In the genomic region with DNA sequence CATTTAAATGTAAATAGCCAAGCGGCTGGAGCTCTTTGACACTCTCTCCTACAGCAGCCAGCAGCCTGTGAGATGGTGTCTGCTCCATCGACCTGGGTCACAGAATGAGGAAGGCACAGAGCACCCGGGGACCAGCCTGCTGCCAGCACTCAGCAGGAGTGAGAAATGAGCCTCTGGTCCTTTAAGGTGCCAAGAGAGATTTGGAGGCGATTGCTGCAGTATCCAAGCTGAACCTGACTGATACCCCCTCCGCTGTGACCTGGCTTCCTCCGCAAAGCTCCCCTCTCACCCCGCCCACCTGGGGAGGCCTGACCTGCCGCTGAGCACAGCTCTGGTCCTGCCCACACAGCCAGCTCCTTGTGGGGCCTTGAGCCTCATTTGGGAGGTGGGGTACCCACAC, we compare ENCODE assay signal across 17 cellular contexts. TPM values are rescaled to one million over a fixed set of nuclear protein-coding genes. Genes with fewer than 3 reads are reported as not detected.
DNase-seq lines count a peak whose midpoint lies in the region; ATAC-seq and TF ChIP-seq lines count a peak whose summit lies in the region.
"Had no signal": no experiment of that assay in that cellular context is flagged by ENCODE, and none has a peak within 500 bp of the region (broad histone marks: within the 10 kb centered on the region; RNA-seq: fewer than 3 reads in every experiment).

No MANE protein-coding gene starts in this region.

- H3K36me3 ChIP-seq in DND-41 (ENCODE audit: insufficient read depth, low read length): peaks cover 85% of the 10 kb centered on the region

- H2AFZ ChIP-seq in DND-41 (ENCODE audit: low read depth, low read length): no peak overlapping the region
- H2AFZ ChIP-seq: PC-9 had no signal

- no peaks in the 10 kb centered on the region for H3K9me3 ChIP-seq in DND-41 (ENCODE audit: insufficient read depth, low read length, severe bottlenecking)

- peaks cover 89% of the 10 kb centered on the region for H4K20me1 ChIP-seq in DND-41 (ENCODE audit: insufficient read depth, low read length)

- DNase-seq in NCI-H1417 (lab: John Stamatoyannopoulos, UW) (peak in 2 of 3 experiments; percentile 51 to 90), NCI-H1417 treated with DMSO at 0.1 percent for 48 hours (lab: John Stamatoyannopoulos, UW) (no peak), DND-41 (no peak), activated B cell treated with CpG ODN at 0.5 μM for 24 hours (no peak), memory B cell (ENCODE audit: low spot score in 2 of 2) (no peak), COLO668 (lab: John Stamatoyannopoulos, UW; ENCODE audit: unreplicated experiment) (no peak)
- DNase-seq in stimulated activated CD4-positive, alpha-beta T cell treated with anti-CD3 and anti-CD28 coated beads, Interleukin-1b, Interleukin-23, amount 100 ng/mL, for 48 hours: no peak
- DNase-seq: 8988T; activated CD4-positive, alpha-beta T cell treated with anti-CD3 and anti-CD28 coated beads for 1 hour; HCEC 1CT; mesenchymal stem cell; NCI-H446; PC-9; substantia nigra had no signal

- H3K9me3 Mint-ChIP-seq in activated B cell treated with CpG ODN at 0.5 μM for 24 hours: no peaks in the 10 kb centered on the region
- no peaks in the 10 kb centered on the region for H3K9me3 Mint-ChIP-seq in memory B cell

- intact Hi-C loops in activated B cell treated with CpG ODN at 0.5 μM for 24 hours (cut with micrococcal nuclease): no loop called here

- H3K27me3 ChIP-seq in DND-41 (ENCODE audit: insufficient read depth, low read length, poor library complexity): no peaks in the 10 kb centered on the region

- H3K9ac ChIP-seq in DND-41 (ENCODE audit: low read depth, low read length): no peak overlapping the region

- ATAC-seq in DND-41 (ENCODE audit: insufficient read depth, low read depth): no peak
- ATAC-seq in activated B cell treated with CpG ODN at 0.5 μM for 24 hours (ENCODE audit: low read depth): peak; percentile 32
- ATAC-seq in memory B cell (ENCODE audit: low read depth): peak; percentile 18
- no peak for ATAC-seq in GM21737 (IDR thresholded peaks at IDR 0.05; ENCODE audit: unreplicated experiment)

- H3K27me3 Mint-ChIP-seq in activated B cell treated with CpG ODN at 0.5 μM for 24 hours (no peaks in the 10 kb centered on the region), memory B cell (no peaks in the 10 kb centered on the region)

- peaks cover 91% of the 10 kb centered on the region for H3K79me2 ChIP-seq in DND-41 (ENCODE audit: insufficient read depth, low read length)

- H3K27ac Mint-ChIP-seq in activated B cell treated with CpG ODN at 0.5 μM for 24 hours (peak overlapping the region; percentile 70), memory B cell (peak overlapping the region; percentile 86)

- no peak overlapping the region for H3K4me3 ChIP-seq in DND-41 (ENCODE audit: low read depth in 1 of 2, low read length in 2 of 2)
- H3K4me3 ChIP-seq: PC-9, skin epidermis had no signal

- POLR2A ChIA-PET in activated B cell treated with CpG ODN at 0.5 μM for 24 hours (lab: Charles Lee): interaction anchor here (0.5 to 4.3 kb wide), 8 partner anchors 10 to 273 kb away, joined by 4 to 41 read pairs (median 6); partner anchors contain the start of genes ATP2A3 and P2RX1

- H3K4me1 Mint-ChIP-seq in activated B cell treated with CpG ODN at 0.5 μM for 24 hours (peaks cover 62% of the 10 kb centered on the region), memory B cell (peaks cover 51% of the 10 kb centered on the region)

- H3K36me3 Mint-ChIP-seq in activated B cell treated with CpG ODN at 0.5 μM for 24 hours (ENCODE audit: low read depth) (peaks cover 75% of the 10 kb centered on the region), memory B cell (peaks cover 22% of the 10 kb centered on the region)

- CTCF ChIA-PET in activated B cell treated with CpG ODN at 0.5 μM for 24 hours (lab: Charles Lee): interaction anchor here (0.9 to 1.8 kb wide), 4 partner anchors 22 to 50 kb away, joined by 3 to 7 read pairs (median 3); no protein-coding TSS in a partner anchor

- TF ChIP-seq CTCF in DND-41 (IDR thresholded peaks at IDR 0.05; ENCODE audit: borderline replicate concordance, extremely low read depth, low read length, poor library complexity, severe bottlenecking) (no peak), activated B cell treated with CpG ODN at 0.5 μM for 24 hours (IDR thresholded peaks at IDR 0.05) (no peak)

- peaks cover 38% of the 10 kb centered on the region for H3K4me1 ChIP-seq in DND-41 (ENCODE audit: insufficient read depth, low read length)

- H3K4me3 Mint-ChIP-seq in activated B cell treated with CpG ODN at 0.5 μM for 24 hours (peak overlapping the region; percentile 56), memory B cell (peak overlapping the region; percentile 68)

- peak overlapping the region; percentile 56 for H3K27ac ChIP-seq in DND-41 (ENCODE audit: low read length)
- H3K27ac ChIP-seq: PC-9, skin epidermis had no signal

- no peak overlapping the region for H3K4me2 ChIP-seq in DND-41 (ENCODE audit: insufficient read depth, low read length)
- H3K4me2 ChIP-seq: PC-9 had no signal

RNA-seq across cellular contexts. Expression of gene ATP2A3, which starts 7.7 kb away (rescaled TPM):
- total RNA-seq in activated B cell treated with CpG ODN at 0.5 μM for 24 hours: 458 and 541 TPM in 2 replicates

RNA-seq across cellular contexts. Expression of gene P2RX1, which starts 40.3 kb away (rescaled TPM):
- 22.0 and 26.0 TPM in 2 replicates for total RNA-seq in activated B cell treated with CpG ODN at 0.5 μM for 24 hours
- total RNA-seq: osteoblast, PC-9 had no signal

Comparison
In these comparisons a context has a peak if more than half of its experiments do, and no peak if none do; other contexts are left out.
1. DNase-seq: peak in NCI-H1417 (2 of 3); none in NCI-H1417 treated with DMSO at 0.1 percent for 48 hours (single experiment), DND-41 (single experiment), activated B cell treated with CpG ODN at 0.5 μM for 24 hours (single experiment), memory B cell (0 of 2), stimulated activated CD4-positive, alpha-beta T cell treated with anti-CD3 and anti-CD28 coated beads, Interleukin-1b, Interleukin-23, amount 100 ng/mL, for 48 hours (single experiment) and COLO668 (single experiment).
2. ATAC-seq: peak in activated B cell treated with CpG ODN at 0.5 μM for 24 hours (single experiment) and memory B cell (single experiment); none in DND-41 (single experiment) and GM21737 (single experiment).